In the genomic region with DNA sequence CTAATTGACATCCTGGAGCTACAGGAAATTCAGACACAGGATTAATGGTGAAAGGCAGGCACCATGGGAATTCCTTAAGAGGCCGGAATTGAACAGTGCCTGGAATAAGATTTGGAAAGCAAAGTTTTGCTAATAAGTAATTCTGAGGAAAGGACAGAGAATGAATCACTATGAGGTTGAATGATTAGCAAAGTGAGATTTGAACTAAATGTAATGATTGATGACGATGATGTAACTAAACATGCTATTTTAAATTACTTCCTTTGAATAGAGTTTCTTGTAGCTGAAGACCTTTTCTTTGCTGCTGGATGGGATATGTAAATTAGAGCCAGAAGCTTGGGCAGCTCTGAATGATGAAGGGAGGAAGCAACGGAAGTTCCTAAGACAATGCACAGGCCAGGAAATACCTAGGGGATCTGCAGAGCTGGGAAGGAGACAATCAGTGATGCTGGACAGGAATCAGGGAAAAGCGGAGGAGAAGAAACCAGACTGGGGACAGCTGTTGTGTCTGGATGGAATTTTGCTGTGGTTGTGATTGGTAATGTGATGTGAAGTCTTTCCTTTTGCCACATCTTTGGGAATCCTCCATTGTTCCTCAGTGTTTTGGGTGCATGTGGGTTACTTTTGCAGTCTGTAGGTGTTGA, we compare ENCODE assay signal across 20 cellular contexts.
DNase-seq lines count a peak whose midpoint lies in the region; ATAC-seq, FAIRE-seq and TF ChIP-seq lines count a peak whose summit lies in the region.
"Had no signal": no experiment of that assay in that cellular context is flagged by ENCODE, and none has a peak within 500 bp of the region (broad histone marks: within the 10 kb centered on the region; RNA-seq: fewer than 3 reads in every experiment).

No MANE protein-coding gene starts in this region.

- H3K36me3 Mint-ChIP-seq in brain = no peaks in the 10 kb centered on the region
- H3K36me3 Mint-ChIP-seq in CD8-positive, alpha-beta T cell = no peaks in the 10 kb centered on the region
- H3K36me3 Mint-ChIP-seq: CD4-positive, alpha-beta memory T cell had no signal

- peak overlapping the region; percentile 42 for H3K27ac ChIP-seq in neuronal stem cell (replicated peaks; ENCODE audit: low read length)
- H3K27ac ChIP-seq in CD8-positive, alpha-beta T cell (ENCODE audit: low read depth, low read length) = no peak overlapping the region
- H3K27ac ChIP-seq in sigmoid colon = no peak overlapping the region
- H3K27ac ChIP-seq: RWPE1, SJCRH30 had no signal

- peaks cover 5% of the 10 kb centered on the region for H3K27me3 Mint-ChIP-seq in brain
- H3K27me3 Mint-ChIP-seq in CD8-positive, alpha-beta T cell (ENCODE audit: low read depth) = no peaks in the 10 kb centered on the region
- H3K27me3 Mint-ChIP-seq: CD4-positive, alpha-beta memory T cell had no signal

- no peak overlapping the region for H2BK12ac ChIP-seq in neuronal stem cell (ENCODE audit: low read length)

- POLR2A ChIA-PET in CD8-positive, alpha-beta T cell (lab: Charles Lee) = interaction anchor here (0.9 kb wide), 1 partner anchor 9 kb away, joined by 3 read pairs; no protein-coding TSS in a partner anchor

- no peak for TF ChIP-seq EP300 in sigmoid colon (IDR thresholded peaks at IDR 0.05)

- H2AK5ac ChIP-seq in neuronal stem cell (ENCODE audit: low read depth, low read length) = no peak overlapping the region

- H3K79me1 ChIP-seq in neuronal stem cell (ENCODE audit: low read depth, low read length) = no peaks in the 10 kb centered on the region

- TF ChIP-seq CTCF in brain (conservative IDR thresholded peaks at IDR 0.05) = no peak
- no peak for TF ChIP-seq CTCF in CD8-positive, alpha-beta T cell (IDR thresholded peaks at IDR 0.05)
- no peak for TF ChIP-seq CTCF in sigmoid colon (IDR thresholded peaks at IDR 0.05)

- CTCF ChIA-PET in CD8-positive, alpha-beta T cell (lab: Charles Lee) = no interaction called here

- FAIRE-seq in G401.6 (lab: Jason Lieb, UNC) = peak; percentile 100
- FAIRE-seq: D721Med had no signal

- no peak overlapping the region for H4K8ac ChIP-seq in neuronal stem cell (ENCODE audit: low read depth, low read length)

- no peak for TF ChIP-seq POLR2A in sigmoid colon (IDR thresholded peaks at IDR 0.05)

- H2BK5ac ChIP-seq in neuronal stem cell (ENCODE audit: low read length) = no peak overlapping the region

- H3K4me1 Mint-ChIP-seq in brain = peaks cover 44% of the 10 kb centered on the region
- H3K4me1 Mint-ChIP-seq in CD8-positive, alpha-beta T cell (ENCODE audit: low read depth) = no peaks in the 10 kb centered on the region
- H3K4me1 Mint-ChIP-seq: CD4-positive, alpha-beta memory T cell had no signal

- H3K9ac ChIP-seq in neuronal stem cell (ENCODE audit: low read depth, low read length, poor library complexity) = no peak overlapping the region

- H3K23ac ChIP-seq in neuronal stem cell (ENCODE audit: low read depth, low read length, poor library complexity) = no peak overlapping the region

- peaks cover 9 to 20% of the 10 kb centered on the region in 2 donors for H3K4me1 ChIP-seq in neuronal stem cell (ENCODE audit: control insufficient read depth in 2 of 2, insufficient read depth in 1 of 2, low read depth in 1 of 2, low read length in 2 of 2)
- H3K4me1 ChIP-seq in CD8-positive, alpha-beta T cell (ENCODE audit: insufficient read depth, low read length) = no peaks in the 10 kb centered on the region
- H3K4me1 ChIP-seq in sigmoid colon = no peaks in the 10 kb centered on the region
- H3K4me1 ChIP-seq: SJCRH30 had no signal

- no peak overlapping the region for H3K4ac ChIP-seq in neuronal stem cell (ENCODE audit: low read length)

- H3K27me3 ChIP-seq in neuronal stem cell (ENCODE audit: control insufficient read depth in 3 of 3, insufficient read depth in 3 of 3, low read depth in 1 of 3, low read length in 3 of 3) (no peaks in the 10 kb centered on the region), sigmoid colon (no peaks in the 10 kb centered on the region)
- H3K27me3 ChIP-seq in CD8-positive, alpha-beta T cell (ENCODE audit: insufficient read depth, low read length) = no peaks in the 10 kb centered on the region
- H3K27me3 ChIP-seq: BE2C had no signal

- no peak overlapping the region for H2BK120ac ChIP-seq in neuronal stem cell (ENCODE audit: low read depth, low read length)

- no peak overlapping the region for H3K14ac ChIP-seq in neuronal stem cell (ENCODE audit: low read length)

- H3K9me3 ChIP-seq in neuronal stem cell (replicated peaks in 1 of 2; ENCODE audit: control insufficient read depth in 2 of 2, insufficient read depth in 1 of 2, low read depth in 1 of 2, low read length in 2 of 2) (no peaks in the 10 kb centered on the region), sigmoid colon (no peaks in the 10 kb centered on the region)
- H3K9me3 ChIP-seq in CD8-positive, alpha-beta T cell (ENCODE audit: low read length) = no peaks in the 10 kb centered on the region
- H3K9me3 ChIP-seq: BE2C, SJCRH30 had no signal

- H3K4me3 Mint-ChIP-seq in brain = peak overlapping the region in 2 of 5 experiments; percentile 5 to 17
- no peak overlapping the region for H3K4me3 Mint-ChIP-seq in CD8-positive, alpha-beta T cell
- H3K4me3 Mint-ChIP-seq: CD4-positive, alpha-beta memory T cell; H9 had no signal

- peak overlapping the region in 3 of 5 experiments; percentile 22 to 47 (median 30) for H3K27ac Mint-ChIP-seq in brain
- no peak overlapping the region for H3K27ac Mint-ChIP-seq in CD8-positive, alpha-beta T cell
- H3K27ac Mint-ChIP-seq: CD4-positive, alpha-beta memory T cell; H9 had no signal

- H3K36me3 ChIP-seq in neuronal stem cell (replicated peaks in 1 of 2; ENCODE audit: control insufficient read depth in 2 of 2, insufficient read depth in 2 of 2, low read length in 2 of 2) (no peaks in the 10 kb centered on the region), sigmoid colon (no peaks in the 10 kb centered on the region)
- no peaks in the 10 kb centered on the region for H3K36me3 ChIP-seq in CD8-positive, alpha-beta T cell (ENCODE audit: insufficient read depth, low read length)
- H3K36me3 ChIP-seq: BE2C, SJCRH30 had no signal

- peak overlapping the region; percentile 50 for H2AFZ ChIP-seq in neuronal stem cell (ENCODE audit: low read length)

- WGBS in neuronal stem cell (ENCODE audit: extremely low coverage in 2 of 2, insufficient read length in 2 of 2, insufficient replicate concordance in 1 of 2), 2 donors = no CpG with 5 or more reads among the region's 4 CpGs
- 76 to 84% methylated on average over 4 of the region's 4 CpGs for WGBS in sigmoid colon, 2 donors

- ATAC-seq in CD8-positive, alpha-beta T cell = no peak
- ATAC-seq in HG03439 (IDR thresholded peaks at IDR 0.05; ENCODE audit: unreplicated experiment) = no peak

- H4K91ac ChIP-seq in neuronal stem cell (ENCODE audit: low read depth, low read length, poor library complexity) = no peak overlapping the region

- H2BK15ac ChIP-seq in neuronal stem cell (ENCODE audit: low read length) = no peak overlapping the region

- H3K4me3 ChIP-seq in neuronal stem cell (ENCODE audit: low read length in 2 of 2) (no peak overlapping the region), sigmoid colon (no peak overlapping the region)
- no peak overlapping the region for H3K4me3 ChIP-seq in CD8-positive, alpha-beta T cell (ENCODE audit: low read depth, low read length)
- H3K4me3 ChIP-seq: SJCRH30 had no signal

- no peaks in the 10 kb centered on the region for H3K9me3 Mint-ChIP-seq in brain
- H3K9me3 Mint-ChIP-seq in CD8-positive, alpha-beta T cell = peaks cover 2% of the 10 kb centered on the region
- H3K9me3 Mint-ChIP-seq: H9 had no signal

- intact Hi-C loops in CD8-positive, alpha-beta T cell (cut with DNase I, micrococcal nuclease) = no loop called here
- intact Hi-C loops in sigmoid colon (cut with DNase I) = no loop called here

- no peak overlapping the region for H3K4me2 ChIP-seq in neuronal stem cell (ENCODE audit: insufficient read depth, low read length, poor library complexity, severe bottlenecking)

- peak; percentile 45 for DNase-seq in kidney glomerular epithelial cell (lab: John Stamatoyannopoulos, UW)
- no peak for DNase-seq in neuronal stem cell (ENCODE audit: low spot score)
- no peak for DNase-seq in CD8-positive, alpha-beta T cell
- no peak for DNase-seq in sigmoid colon
- DNase-seq in midbrain (lab: John Stamatoyannopoulos, UW) = no peak
- DNase-seq: BE2C; CD4-positive, alpha-beta memory T cell; DMS79; H9; NCI-H187 treated with DMSO at 0.1 percent for 48 hours; NCI-H2171 treated with DMSO at 0.1 percent for 48 hours; NCI-H446 treated with DMSO at 0.1 percent for 48 hours; NCI-H748 treated with DMSO at 0.1 percent for 48 hours; OCI-M1 had no signal

- H3K18ac ChIP-seq in neuronal stem cell (ENCODE audit: low read length) = no peak overlapping the region
